ENCODE assay signal across 8 cellular contexts in genomic region chr19:48445606-48446481, GRCh38. TPM values are rescaled to one million over a fixed set of nuclear protein-coding genes. Genes with fewer than 3 reads are reported as not detected.
A peak's percentile ranks its signal among the peaks of the same experiment; 100 is the strongest.
DNase-seq lines count a peak whose midpoint lies in the region; ATAC-seq, FAIRE-seq and TF ChIP-seq lines count a peak whose summit lies in the region.

Gene GRWD1, plus strand, starts transcription at chr19:48445983. Its CDS starts 23 bp downstream, at chr19:48446006.

- 2% methylated on average over 51 of the region's 61 CpGs for WGBS in A549 (ENCODE audit: missing lambda C conversion rate)

- peak within 1 kb of the TSS; percentile 81 for H3K4me3 ChIP-seq in A549
- peak within 1 kb of the TSS; percentile 86 to 99 (median 99) for H3K4me3 ChIP-seq in breast epithelium
- peak within 1 kb of the TSS; percentile 94 for H3K4me3 ChIP-seq in iPS-20b (ENCODE audit: low read length)
- peak within 1 kb of the TSS; percentile 68 to 99 (median 83) for H3K4me3 ChIP-seq in skin epidermis

- H3K36me3 ChIP-seq in breast epithelium (peaks cover 4% of the 10 kb centered on the region), iPS-20b (ENCODE audit: insufficient read depth, low read depth, low read length) (peaks cover 37% of the 10 kb centered on the region)

- H3K9me3 ChIP-seq in A549 (no peaks in the 10 kb centered on the region), breast epithelium (no peaks in the 10 kb centered on the region), iPS-20b (ENCODE audit: insufficient read depth, low read depth, low read length) (no peaks in the 10 kb centered on the region)

- H3K27ac ChIP-seq in A549 (peak within 1 kb of the TSS; percentile 90 to 91), VCaP (peak within 1 kb of the TSS; percentile 92), breast epithelium (peak within 1 kb of the TSS; percentile 82 to 88), iPS-20b (ENCODE audit: low read length) (no peak within 1 kb of the TSS), skin epidermis (peak within 1 kb of the TSS; percentile 64 to 96 (median 89))

- peak within 1 kb of the TSS; percentile 99 for H3K4me2 ChIP-seq in A549

- TF ChIP-seq EP300 in A549 (IDR thresholded peaks at IDR 0.05), result no peak

- peak; percentile 91 to 92 for ATAC-seq in A549
- peak; percentile 86 for ATAC-seq in GM18867 (IDR thresholded peaks at IDR 0.05; ENCODE audit: unreplicated experiment)
- peak; percentile 86 for ATAC-seq in HG03135 (IDR thresholded peaks at IDR 0.05; ENCODE audit: unreplicated experiment)

- TF ChIP-seq RAD21 in A549 (conservative IDR thresholded peaks at IDR 0.05 in 1 of 2, IDR thresholded peaks at IDR 0.05 in 1 of 2), result no peak

- POLR2A ChIA-PET in A549 (lab: Yijun Ruan, JAX), result interaction anchor here (0.5 to 2.0 kb wide), 17 partner anchors 10 to 173 kb away, joined by 3 to 11 read pairs (median 4); partner anchors contain the start of genes GRIN2D, KCNJ14, KDELR1 and RPL18

- peak within 1 kb of the TSS; percentile 94 for H3K9ac ChIP-seq in iPS-20b (ENCODE audit: low read depth, low read length)

- H3K4me1 ChIP-seq in A549 (peaks cover 23% of the 10 kb centered on the region), breast epithelium (peaks cover 10 to 12% of the 10 kb centered on the region in 2 donors), iPS-20b (ENCODE audit: insufficient read depth, low read length) (peaks cover 8% of the 10 kb centered on the region; the same call in 1 of the 2 replicates)

- FAIRE-seq in A549 (lab: Jason Lieb, UNC), result peak; percentile 100

- TF ChIP-seq CTCF in A549 (IDR thresholded peaks at IDR 0.05) (peak; percentile 24), VCaP (conservative IDR thresholded peaks at IDR 0.05) (peak; percentile 63), breast epithelium (IDR thresholded peaks at IDR 0.05) (peak in 1 of 3 donors; percentile 4)

- CTCF ChIA-PET in A549 (lab: Yijun Ruan, JAX), result interaction anchor here (0.6 to 4.6 kb wide), 42 partner anchors 10 to 163 kb away, joined by 3 to 30 read pairs (median 6); partner anchors contain the start of genes KCNJ14, KDELR1, SYNGR4 and TMEM143

- peak; percentile 99 to 100 for DNase-seq in A549 (ENCODE audit: low read depth in 1 of 2, low spot score in 1 of 2)
- peak; percentile 98 for DNase-seq in NCI-H2196 treated with DMSO at 0.1 percent for 48 hours (lab: John Stamatoyannopoulos, UW; ENCODE audit: unreplicated experiment)
- DNase-seq in breast epithelium (ENCODE audit: low spot score in 2 of 2), result peak; percentile 87 to 94

- intact Hi-C loops in breast epithelium (cut with DNase I; ENCODE audit: low total_unique reads), result no loop called here

- peak; percentile 91 for TF ChIP-seq POLR2A in A549 (IDR thresholded peaks at IDR 0.05; ENCODE audit: low read length)
- peak; percentile 50 for TF ChIP-seq POLR2A in breast epithelium (IDR thresholded peaks at IDR 0.05)

- H3K27me3 ChIP-seq in breast epithelium, result peaks cover 0 to 3% of the 10 kb centered on the region in 2 donors
- peaks cover 39% of the 10 kb centered on the region for H3K27me3 ChIP-seq in iPS-20b (ENCODE audit: insufficient read depth, low read length)

TF ChIP-seq in A549, 52 proteins besides CTCF, POLR2A, EP300 and RAD21 (continues in another document):
- TF ChIP-seq ZSCAN20 (CRISPR knock-in tag; IDR thresholded peaks at IDR 0.05), result no peak
- peak; percentile 85; the same call in 1 of the 2 replicates for TF ChIP-seq PHF8 (IDR thresholded peaks at IDR 0.05; ENCODE audit: borderline replicate concordance, low read depth)
- TF ChIP-seq HOXB5 (CRISPR knock-in tag; IDR thresholded peaks at IDR 0.05), result 0 out of 2 replicates have a peak, but pooled peaks have one; percentile 13
- no peak for TF ChIP-seq JUNB (IDR thresholded peaks at IDR 0.05)
- TF ChIP-seq ZFP36 (IDR thresholded peaks at IDR 0.05; ENCODE audit: borderline replicate concordance, partially characterized antibody), result no peak
- TF ChIP-seq MYC (IDR thresholded peaks at IDR 0.05; ENCODE audit: borderline replicate concordance, low read length), result peak; percentile 98
- no peak for TF ChIP-seq EHMT2 (IDR thresholded peaks at IDR 0.05; ENCODE audit: low read depth)
- peak; percentile 95 for TF ChIP-seq CHD2 (IDR thresholded peaks at IDR 0.05; ENCODE audit: low read length, partially characterized antibody)
- TF ChIP-seq E2F6 (IDR thresholded peaks at IDR 0.05; ENCODE audit: borderline replicate concordance, low read depth), result peak; percentile 82
- TF ChIP-seq FOXS1 (CRISPR knock-in tag; IDR thresholded peaks at IDR 0.05), result no peak
- 0 out of 2 replicates have a peak, but pooled peaks have one; percentile 24 for TF ChIP-seq HMGXB4 (CRISPR knock-in tag; IDR thresholded peaks at IDR 0.05; ENCODE audit: borderline replicate concordance)
- no peak for TF ChIP-seq SREBF2 (IDR thresholded peaks at IDR 0.05)
- no peak for TF ChIP-seq RFX5 (IDR thresholded peaks at IDR 0.05)
- no peak for TF ChIP-seq NR3C1 (IDR thresholded peaks at IDR 0.05)
- TF ChIP-seq TP53 (CRISPR knock-in tag; IDR thresholded peaks at IDR 0.05), result 0 out of 2 replicates have a peak, but pooled peaks have one; percentile 9
- no peak for TF ChIP-seq EHF (CRISPR knock-in tag; IDR thresholded peaks at IDR 0.05)
- TF ChIP-seq MAX (IDR thresholded peaks at IDR 0.05), result peak; percentile 98
- TF ChIP-seq ELK1 (IDR thresholded peaks at IDR 0.05; ENCODE audit: low read depth, low read length), result no peak
- peak; percentile 94 for TF ChIP-seq KDM5A (IDR thresholded peaks at IDR 0.05)
- TF ChIP-seq BCL3 (IDR thresholded peaks at IDR 0.05), result peak; percentile 67; the same call in 2 of the 3 replicates
- TF ChIP-seq USF2 (IDR thresholded peaks at IDR 0.05), result 0 out of 2 replicates have a peak, but pooled peaks have one; percentile 1
- peak; percentile 73 for TF ChIP-seq BHLHE40 (IDR thresholded peaks at IDR 0.05; ENCODE audit: low read depth, low read length)
- TF ChIP-seq GATA3 (IDR thresholded peaks at IDR 0.05; ENCODE audit: borderline replicate concordance), result peak; percentile 51

RNA-seq across cellular contexts. Expression of gene GRWD1, which starts in this region (rescaled TPM):
- polyA plus RNA-seq in A549 (2011; rRNA removed) (40.0 and 48.1 TPM in 2 replicates), A549 (2017; fragmentation: RNase III; extraction: RNeasy Plus Mini Kit Qiagen cat#74134 plus additional on column Dnase treatment) (82.1 to 87.0 TPM (median 84.2 TPM) in 3 replicates)
- 64.4 and 73.9 TPM in 2 replicates for polyA plus RNA-seq in A549 (2012; cell fraction: cytosol; rRNA removed)
- polyA plus RNA-seq in A549 (2012; cell fraction: nucleus; rRNA removed), result 93.3 and 105 TPM in 2 replicates
- polyA minus RNA-seq in A549 (2011; rRNA and poly(A)+ RNA removed), result 28.1 and 30.0 TPM in 2 replicates
- 10 to 100 TPM; 25.0 to 35.4 (median 30.1) TPM for total RNA-seq in breast epithelium
